Comparison of ENCODE assay signal across 1 cellular context in genomic region chr4:182916483-182917181, GRCh38.
TF ChIP-seq lines count a peak whose summit lies in the region.

No MANE protein-coding gene starts in this region.

TF ChIP-seq in H1, 55 proteins besides CTCF, POLR2A, EP300 and RAD21:
- peak; percentile 3 for TF ChIP-seq ASH2L (IDR thresholded peaks at IDR 0.05; ENCODE audit: low read length)
- TF ChIP-seq PHF8 (conservative IDR thresholded peaks at IDR 0.05; ENCODE audit: low read depth, low read length): peak; percentile 44; the same call in 1 of the 2 replicates
- TF ChIP-seq TAF1 (IDR thresholded peaks at IDR 0.05; ENCODE audit: low read depth, low read length): peak; percentile 49; the same call in 1 of the 2 replicates
- TF ChIP-seq ATF2 (IDR thresholded peaks at IDR 0.05; ENCODE audit: low read length): no peak
- TF ChIP-seq BRCA1 (IDR thresholded peaks at IDR 0.05; ENCODE audit: low read depth, low read length): no peak
